ENCODE assay signal across 32 cellular contexts in genomic region chr4:156247470-156247869, GRCh38.
"Had no signal": no experiment of that assay in that cellular context is flagged by ENCODE, and none has a peak within 500 bp of the region (broad histone marks: within the 10 kb centered on the region; RNA-seq: fewer than 3 reads in every experiment).

No MANE protein-coding gene starts in this region.

- H3K36me3 Mint-ChIP-seq: activated naive CD8-positive, alpha-beta T cell treated with anti-CD3 and anti-CD28 coated beads for 36 hours had no signal

- H3K4me1 ChIP-seq: Peyer's patch, SJSA1 had no signal

- H3K27me3 Mint-ChIP-seq: activated CD4-positive, alpha-beta T cell treated with anti-CD3 and anti-CD28 coated beads, Interleukin-2, amount 10 ng/mL, durations not matched to agents 24 days and 14 days; activated CD8-positive, alpha-beta T cell treated with anti-CD3 and anti-CD28 coated beads for 36 hours; activated naive CD8-positive, alpha-beta T cell treated with anti-CD3 and anti-CD28 coated beads for 36 hours; activated T-helper 17 cell treated with anti-CD3 and anti-CD28 coated beads, Interleukin-2, amount 50 U/mL, for 72 hours; central memory CD8-positive, alpha-beta T cell had no signal

- ATAC-seq: activated CD8-positive, alpha-beta T cell treated with anti-CD3 and anti-CD28 coated beads for 36 hours; activated T-cell treated with anti-CD3 and anti-CD28 coated beads, Interleukin-2, amount 50 U/mL, for 72 hours; activated T-helper 17 cell treated with anti-CD3 and anti-CD28 coated beads, Interleukin-2, amount 50 U/mL, for 72 hours; PC-3 had no signal

- H3K9me3 ChIP-seq: Peyer's patch, SJSA1, SK-N-SH had no signal

- H3K4me3 ChIP-seq: cardiac muscle cell, Peyer's patch, SJSA1 had no signal

- H3K9me3 Mint-ChIP-seq: activated CD4-positive, alpha-beta T cell treated with anti-CD3 and anti-CD28 coated beads, Interleukin-2, amount 10 ng/mL, durations not matched to agents 24 days and 14 days; activated naive CD8-positive, alpha-beta T cell treated with anti-CD3 and anti-CD28 coated beads for 36 hours; T-helper 2 cell treated with Interferon-gamma antibody and Interleukin-4, amounts not matched to agents 5 μg/mL and 100 μg/mL, for 36 hours had no signal

- DNase-seq: activated CD4-positive, alpha-beta T cell treated with anti-CD3 and anti-CD28 coated beads, Interleukin-2, amount 10 ng/mL, durations not matched to agents 24 days and 14 days; activated CD4-positive, alpha-beta T cell treated with anti-CD3 and anti-CD28 coated beads, Interleukin-2, amount 50 U/mL, for 4 hours; activated CD8-positive, alpha-beta T cell treated with anti-CD3 and anti-CD28 coated beads for 36 hours; activated effector memory CD4-positive, alpha-beta T cell treated with anti-CD3 and anti-CD28 coated beads, Interleukin-2, amount 50 U/mL, for 16 hours; activated naive CD4-positive, alpha-beta T cell; activated naive CD4-positive, alpha-beta T cell treated with anti-CD3 and anti-CD28 coated beads, Interleukin-2, amount 50 U/mL, for 16 hours; activated naive CD8-positive, alpha-beta T cell treated with anti-CD3 and anti-CD28 coated beads for 36 hours; activated T-cell treated with anti-CD3 and anti-CD28 coated beads, Interleukin-2, amount 50 U/mL, for 1 hour; activated T-cell treated with anti-CD3 and anti-CD28 coated beads, Interleukin-2, amount 50 U/mL, for 72 hours; amniotic stem cell; aorta; brain microvascular endothelial cell; MM.1S; NCI-H1105; NCI-H1436; NCI-H1694; NCI-H1930; NCI-H2081 treated with DMSO at 0.1 percent for 48 hours; NCI-H226; NCI-H446 treated with DMSO at 0.1 percent for 48 hours; NCI-H524 treated with DMSO at 0.1 percent for 48 hours; PC-3; Peyer's patch; RPMI8226; SHP77 treated with DMSO at 0.1 percent for 48 hours; SK-N-SH had no signal

- H3K27ac ChIP-seq: brain microvascular endothelial cell, cardiac muscle cell, Peyer's patch, SJSA1 had no signal

- H3K27me3 ChIP-seq: brain microvascular endothelial cell, cardiac muscle cell, Peyer's patch had no signal

- H3K4me1 Mint-ChIP-seq: activated CD4-positive, alpha-beta T cell treated with anti-CD3 and anti-CD28 coated beads, Interleukin-2, amount 10 ng/mL, durations not matched to agents 24 days and 14 days; activated naive CD8-positive, alpha-beta T cell treated with anti-CD3 and anti-CD28 coated beads for 36 hours; activated T-helper 17 cell treated with anti-CD3 and anti-CD28 coated beads, Interleukin-2, amount 50 U/mL, for 72 hours; central memory CD8-positive, alpha-beta T cell had no signal

- H3K4me3 Mint-ChIP-seq: activated CD4-positive, alpha-beta T cell treated with anti-CD3 and anti-CD28 coated beads, Interleukin-2, amount 10 ng/mL, durations not matched to agents 24 days and 14 days; activated CD8-positive, alpha-beta T cell treated with anti-CD3 and anti-CD28 coated beads for 36 hours; activated naive CD8-positive, alpha-beta T cell treated with anti-CD3 and anti-CD28 coated beads for 36 hours; activated T-cell treated with anti-CD3 and anti-CD28 coated beads, Interleukin-2, amount 50 U/mL, for 72 hours; activated T-helper 17 cell treated with anti-CD3 and anti-CD28 coated beads, Interleukin-2, amount 50 U/mL, for 72 hours; central memory CD8-positive, alpha-beta T cell; T-helper 1 cell treated with Interleukin-12 subunit alpha and Interleukin-12 subunit beta and Interleukin-4 antibody, amounts not matched to agents 30 μg/mL and 1 μg/mL, for 36 hours; T-helper 2 cell treated with Interferon-gamma antibody and Interleukin-4, amounts not matched to agents 5 μg/mL and 100 μg/mL, for 36 hours had no signal

- H3K9me2 ChIP-seq: SK-N-SH had no signal

- H3K36me3 ChIP-seq: brain microvascular endothelial cell, cardiac muscle cell, Peyer's patch, SJSA1 had no signal

- H3K27ac Mint-ChIP-seq: activated CD4-positive, alpha-beta T cell treated with anti-CD3 and anti-CD28 coated beads, Interleukin-2, amount 10 ng/mL, durations not matched to agents 24 days and 14 days; activated CD8-positive, alpha-beta T cell treated with anti-CD3 and anti-CD28 coated beads for 36 hours; activated naive CD8-positive, alpha-beta T cell treated with anti-CD3 and anti-CD28 coated beads for 36 hours; activated T-cell treated with anti-CD3 and anti-CD28 coated beads, Interleukin-2, amount 50 U/mL, for 72 hours; activated T-helper 17 cell treated with anti-CD3 and anti-CD28 coated beads, Interleukin-2, amount 50 U/mL, for 72 hours; T-helper 1 cell treated with Interleukin-12 subunit alpha and Interleukin-12 subunit beta and Interleukin-4 antibody, amounts not matched to agents 30 μg/mL and 1 μg/mL, for 36 hours; T-helper 2 cell treated with Interferon-gamma antibody and Interleukin-4, amounts not matched to agents 5 μg/mL and 100 μg/mL, for 36 hours had no signal

- H3K4me2 ChIP-seq: SK-N-SH had no signal

- H3K9ac ChIP-seq: SK-N-SH had no signal
